Comparison of ENCODE assay signal across 24 cellular contexts in genomic region chr6:107554918-107555317, GRCh38.
"Had no signal": no experiment of that assay in that cellular context is flagged by ENCODE, and none has a peak within 500 bp of the region (broad histone marks: within the 10 kb centered on the region; RNA-seq: fewer than 3 reads in every experiment).

No MANE protein-coding gene starts in this region.

- H3K4me3 Mint-ChIP-seq: activated naive CD8-positive, alpha-beta T cell; dendritic cell treated with granulocyte-macrophage colony-stimulating factor and Interleukin-4, amounts not matched to agents 40 ng/mL and 50 ng/mL, for 4 days; nephron; stimulated activated effector memory CD8-positive, alpha-beta T cell treated with anti-CD3 and anti-CD28 coated beads, Interleukin-12 subunit alpha, Interleukin-12 subunit beta, amount 100 ng/mL, for 72 hours; stimulated activated naive CD8-positive, alpha-beta T cell treated with anti-CD3 and anti-CD28 coated beads, Interleukin-15, Interleukin-2, amounts not matched to agents 100 ng/mL and 50 ng/mL, for 24 hours; type B pancreatic cell had no signal

- H3K36me3 Mint-ChIP-seq: activated naive CD8-positive, alpha-beta T cell; stimulated activated effector memory CD8-positive, alpha-beta T cell treated with anti-CD3 and anti-CD28 coated beads, Interleukin-12 subunit alpha, Interleukin-12 subunit beta, amount 100 ng/mL, for 72 hours; type B pancreatic cell had no signal

- H3K27ac ChIP-seq: epithelial cell of prostate, left ventricle myocardium inferior, pancreas, prostate gland, sigmoid colon, uterus, VCaP had no signal

- H3K4me1 ChIP-seq: pancreas, prostate gland, uterus had no signal

- ATAC-seq: stimulated activated effector memory CD8-positive, alpha-beta T cell treated with anti-CD3 and anti-CD28 coated beads, Interleukin-12 subunit alpha, Interleukin-12 subunit beta, amount 100 ng/mL, for 72 hours had no signal

- H3K9me3 ChIP-seq: left ventricle myocardium inferior, pancreas, prostate gland, sigmoid colon, uterus had no signal

- H3K27me3 ChIP-seq: pancreas, sigmoid colon, uterus had no signal

- H3K9me3 Mint-ChIP-seq: dendritic cell treated with granulocyte-macrophage colony-stimulating factor and Interleukin-4, amounts not matched to agents 40 ng/mL and 50 ng/mL, for 4 days; nephron; stimulated activated effector memory CD8-positive, alpha-beta T cell treated with anti-CD3 and anti-CD28 coated beads, Interleukin-12 subunit alpha, Interleukin-12 subunit beta, amount 100 ng/mL, for 72 hours; stimulated activated naive CD8-positive, alpha-beta T cell treated with anti-CD3 and anti-CD28 coated beads, Interleukin-15, Interleukin-2, amounts not matched to agents 100 ng/mL and 50 ng/mL, for 24 hours; type B pancreatic cell had no signal

- H3K27ac Mint-ChIP-seq: activated naive CD8-positive, alpha-beta T cell; dendritic cell treated with granulocyte-macrophage colony-stimulating factor and Interleukin-4, amounts not matched to agents 40 ng/mL and 50 ng/mL, for 4 days; nephron; stimulated activated effector memory CD8-positive, alpha-beta T cell treated with anti-CD3 and anti-CD28 coated beads, Interleukin-12 subunit alpha, Interleukin-12 subunit beta, amount 100 ng/mL, for 72 hours; stimulated activated naive CD8-positive, alpha-beta T cell treated with anti-CD3 and anti-CD28 coated beads, Interleukin-15, Interleukin-2, amounts not matched to agents 100 ng/mL and 50 ng/mL, for 24 hours; type B pancreatic cell had no signal

- H3K27me3 Mint-ChIP-seq: activated naive CD8-positive, alpha-beta T cell; stimulated activated naive CD8-positive, alpha-beta T cell treated with anti-CD3 and anti-CD28 coated beads, Interleukin-15, Interleukin-2, amounts not matched to agents 100 ng/mL and 50 ng/mL, for 24 hours had no signal

- H3K36me3 ChIP-seq: left ventricle myocardium inferior, pancreas, prostate gland, uterus had no signal

- H3K4me3 ChIP-seq: left ventricle myocardium inferior, lung, pancreas, prostate gland, sigmoid colon, uterus had no signal

- DNase-seq: activated CD4-positive, alpha-beta T cell treated with anti-CD3 and anti-CD28 coated beads for 48 hours; activated CD4-positive, alpha-beta T cell treated with anti-CD3 and anti-CD28 coated beads, Interleukin-2, amount 50 U/mL, for 48 hours; activated CD8-positive, alpha-beta memory T cell treated with anti-CD3 and anti-CD28 coated beads for 24 hours; activated effector memory CD4-positive, alpha-beta T cell treated with Interleukin-2 at 50 U/mL for 16 hours; activated naive CD4-positive, alpha-beta T cell treated with Interleukin-2 at 50 U/mL for 16 hours; effector CD4-positive, alpha-beta T cell; islet precursor cell; left ventricle myocardium inferior; mesendoderm; pancreas; sigmoid colon; small intestine; stimulated activated CD4-positive, alpha-beta T cell treated with anti-CD3 and anti-CD28 coated beads, Interleukin-4, amount 100 ng/mL, for 24 hours; uterus had no signal

- H3K4me1 Mint-ChIP-seq: stimulated activated effector memory CD8-positive, alpha-beta T cell treated with anti-CD3 and anti-CD28 coated beads, Interleukin-12 subunit alpha, Interleukin-12 subunit beta, amount 100 ng/mL, for 72 hours had no signal
